8 cellular contexts compared by ENCODE assay signal in the genomic region with DNA sequence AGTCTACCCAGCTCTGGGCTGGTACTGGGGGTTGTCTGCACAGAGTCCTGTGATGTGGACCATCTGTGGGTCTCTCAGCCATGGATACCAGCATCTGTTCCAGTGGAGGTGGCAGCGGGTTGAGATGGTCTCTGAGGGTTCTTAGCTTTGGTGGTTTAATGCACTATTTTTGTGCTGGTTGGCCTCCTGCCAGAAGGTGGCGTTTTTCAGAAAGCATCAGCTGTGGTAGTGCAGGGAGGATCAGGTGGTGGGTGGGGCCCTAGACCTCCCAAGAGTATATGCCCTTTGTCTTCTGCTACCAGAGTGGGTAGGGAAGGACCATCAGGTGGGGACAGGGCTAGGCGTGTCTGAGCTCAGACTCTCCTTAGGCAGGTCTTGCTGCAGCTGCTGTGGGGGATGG.
A peak's percentile ranks its signal among the peaks of the same experiment; 100 is the strongest.
DNase-seq lines count a peak whose midpoint lies in the region; TF ChIP-seq lines count a peak whose summit lies in the region.
"Not testable (repeated sequence)": the region's sequence is repeated elsewhere in the genome, so short reads cannot be mapped to it uniquely, and the experiment has no call there.

No MANE protein-coding gene starts in this region.

- H3K9me3 ChIP-seq in OCI-LY7 (ENCODE audit: low read length): not testable (repeated sequence)

- peak; percentile 10; the same call in 1 of the 2 replicates for TF ChIP-seq CTCF in 22Rv1 (IDR thresholded peaks at IDR 0.05)
- peak; percentile 23; the same call in 1 of the 3 replicates for TF ChIP-seq CTCF in GM12872 (IDR thresholded peaks at IDR 0.05; ENCODE audit: insufficient read depth, low read depth, low read length)
- peak; percentile 33; the same call in 1 of the 2 replicates for TF ChIP-seq CTCF in OCI-LY7 (conservative IDR thresholded peaks at IDR 0.05; ENCODE audit: low read length)
- peak; percentile 20 for TF ChIP-seq CTCF in neural crest cell (conservative IDR thresholded peaks at IDR 0.05)

- not testable (repeated sequence) for H3K4me3 Mint-ChIP-seq in neural crest cell

- not testable (repeated sequence) for H3K4me1 ChIP-seq in OCI-LY7 (ENCODE audit: insufficient read depth, low read length, poor library complexity, severe bottlenecking)

- CTCF ChIA-PET in OCI-LY7 (lab: Charles Lee; ENCODE audit: unreplicated experiment): not testable (repeated sequence)

- DNase-seq in NAMALWA (ENCODE audit: low spot score) (peak; percentile 61), NCI-H2171 (lab: John Stamatoyannopoulos, UW) (peak; percentile 76), OCI-LY7 (ENCODE audit: low spot score) (peak; percentile 7), iPS DF 19.7 (ENCODE audit: low read depth, low spot score) (peak; percentile 40)
- DNase-seq in activated CD4-positive, alpha-beta T cell treated with anti-CD3 and anti-CD28 coated beads, Interleukin-2, amount 50 U/mL, for 48 hours: peak; percentile 3 to 10
- not testable (repeated sequence) for DNase-seq in neural crest cell (ENCODE audit: low read depth, low spot score)

- BruUV-seq in OCI-LY7 (replicated peaks; lab: Mats Ljungman, UMichigan): not testable (repeated sequence)

- not testable (repeated sequence) for H3K36me3 ChIP-seq in OCI-LY7 (ENCODE audit: insufficient read depth, low read length)

- H4K20me1 ChIP-seq in OCI-LY7 (ENCODE audit: insufficient read depth, low read length): not testable (repeated sequence)

- H3K4me3 ChIP-seq in OCI-LY7 (ENCODE audit: low read depth, low read length, poor library complexity, severe bottlenecking): not testable (repeated sequence)

- H3K27ac Mint-ChIP-seq in neural crest cell (ENCODE audit: unreplicated experiment): not testable (repeated sequence)

- H3K4me1 Mint-ChIP-seq in neural crest cell: not testable (repeated sequence)

- POLR2A ChIA-PET in OCI-LY7 (lab: Charles Lee): not testable (repeated sequence)

- peaks cover 53% of the 10 kb centered on the region for H3K27me3 Mint-ChIP-seq in neural crest cell (ENCODE audit: low read depth)

- not testable (repeated sequence) for H3K4me2 ChIP-seq in OCI-LY7 (ENCODE audit: low read length)

- not testable (repeated sequence) for H3K9me3 Mint-ChIP-seq in neural crest cell

- not testable (repeated sequence) for H3K36me3 Mint-ChIP-seq in neural crest cell (ENCODE audit: low read depth)

- not testable (repeated sequence) for H2AFZ ChIP-seq in OCI-LY7 (ENCODE audit: low read length)

- intact Hi-C loops in OCI-LY7 (cut with micrococcal nuclease; ENCODE audit: unreplicated experiment): not testable (repeated sequence)

- not testable (repeated sequence) for H3K79me2 ChIP-seq in OCI-LY7 (ENCODE audit: insufficient read depth, low read depth, low read length)

- not testable (repeated sequence) for H3K27ac ChIP-seq in 22Rv1; OCI-LY7 (ENCODE audit: low read depth, low read length, poor library complexity, severe bottlenecking)

- H3K9me2 ChIP-seq in OCI-LY7 (ENCODE audit: insufficient read depth, low read length): not testable (repeated sequence)
